Comparison of ENCODE assay signal across 33 cellular contexts in genomic region chr7:29197916-29198315, GRCh38. TPM values are rescaled to one million over a fixed set of nuclear protein-coding genes. Genes with fewer than 3 reads are reported as not detected.
"Had no signal": no experiment of that assay in that cellular context is flagged by ENCODE, and none has a peak within 500 bp of the region (broad histone marks: within the 10 kb centered on the region; RNA-seq: fewer than 3 reads in every experiment).

No MANE protein-coding gene starts in this region.

- H3K27ac Mint-ChIP-seq: activated CD4-positive, alpha-beta memory T cell treated with anti-CD3 and anti-CD28 coated beads, Interleukin-2, amount 10 ng/mL, durations not matched to agents 7 days and 5 days; activated CD4-positive, alpha-beta T cell treated with anti-CD3 and anti-CD28 coated beads, Interleukin-2, amount 10 ng/mL, durations not matched to agents 7 days and 5 days; activated T-helper 17 cell treated with anti-CD3 and anti-CD28 coated beads, Interleukin-2, amount 50 U/mL, for 72 hours; nephron progenitor cell; progenitor cell of endocrine pancreas; stimulated activated memory B cell treated with anti-CD40 and anti-IgM and Interleukin-4, amounts not matched to agents 10 μg/mL and 1 μg/mL and 100 μg/mL, for 72 hours; stimulated activated naive CD8-positive, alpha-beta T cell treated with anti-CD3 and anti-CD28 coated beads, Interleukin-15, amount 100 ng/mL, for 72 hours; WTC11 had no signal

- H3K4me3 Mint-ChIP-seq: activated CD4-positive, alpha-beta memory T cell treated with anti-CD3 and anti-CD28 coated beads, Interleukin-2, amount 10 ng/mL, durations not matched to agents 7 days and 5 days; activated CD4-positive, alpha-beta T cell treated with anti-CD3 and anti-CD28 coated beads, Interleukin-2, amount 10 ng/mL, durations not matched to agents 7 days and 5 days; activated T-cell treated with anti-CD3 and anti-CD28 coated beads, Interleukin-2, amount 50 U/mL, for 4 hours; activated T-helper 17 cell treated with anti-CD3 and anti-CD28 coated beads, Interleukin-2, amount 50 U/mL, for 72 hours; nephron progenitor cell; stimulated activated memory B cell treated with anti-CD40 and anti-IgM and Interleukin-4, amounts not matched to agents 10 μg/mL and 1 μg/mL and 100 μg/mL, for 72 hours; stimulated activated naive CD8-positive, alpha-beta T cell treated with anti-CD3 and anti-CD28 coated beads, Interleukin-15, amount 100 ng/mL, for 72 hours; WTC11 had no signal

- FAIRE-seq: endometrium, islet of Langerhans had no signal

- DNase-seq: activated CD4-positive, alpha-beta memory T cell treated with anti-CD3 and anti-CD28 coated beads, Interleukin-2, amount 10 ng/mL, durations not matched to agents 7 days and 5 days; activated CD4-positive, alpha-beta T cell treated with anti-CD3 and anti-CD28 coated beads for 1 hour; activated CD4-positive, alpha-beta T cell treated with anti-CD3 and anti-CD28 coated beads, Interleukin-2, amount 10 ng/mL, durations not matched to agents 7 days and 5 days; activated CD8-positive, alpha-beta memory T cell treated with anti-CD3 and anti-CD28 coated beads, Interleukin-2, amount 50 U/mL, for 48 hours; activated gamma-delta T cell treated with Interleukin-2 at 50 U/mL for 16 hours; activated naive CD4-positive, alpha-beta T cell treated with anti-CD3 and anti-CD28 coated beads, Interleukin-2, amount 50 U/mL, for 16 hours; activated T-cell treated with anti-CD3 and anti-CD28 coated beads, Interleukin-2, amount 50 U/mL, for 4 hours; amniotic stem cell; cerebellar nuclear complex; colonic mucosa; effector CD8-positive, alpha-beta T cell; esophagus squamous epithelium; foreskin melanocyte; left lung; lower lobe of right lung; mucosa of descending colon; nephron progenitor cell; ovary; stimulated activated CD4-positive, alpha-beta T cell treated with anti-CD3 and anti-CD28 coated beads, Interleukin-12 subunit alpha, Interleukin-12 subunit beta, amount 100 ng/mL, for 4 hours; stimulated activated CD4-positive, alpha-beta T cell treated with anti-CD3 and anti-CD28 coated beads, Interleukin-4, amount 100 ng/mL, for 4 hours; stimulated activated CD8-positive, alpha-beta memory T cell treated with anti-CD3 and anti-CD28 coated beads, Interleukin-4, amount 100 ng/mL, for 48 hours; stimulated activated naive CD8-positive, alpha-beta T cell treated with anti-CD3 and anti-CD28 coated beads, Interleukin-15, amount 100 ng/mL, for 72 hours; substantia nigra; T-helper 2 cell; upper lobe of right lung had no signal

- H3K27me3 ChIP-seq: colonic mucosa, ovary had no signal

- H3K9me3 Mint-ChIP-seq: activated CD4-positive, alpha-beta memory T cell treated with anti-CD3 and anti-CD28 coated beads, Interleukin-2, amount 10 ng/mL, durations not matched to agents 7 days and 5 days; activated CD4-positive, alpha-beta T cell treated with anti-CD3 and anti-CD28 coated beads, Interleukin-2, amount 10 ng/mL, durations not matched to agents 7 days and 5 days; activated T-cell treated with anti-CD3 and anti-CD28 coated beads, Interleukin-2, amount 50 U/mL, for 4 hours; activated T-helper 17 cell treated with anti-CD3 and anti-CD28 coated beads, Interleukin-2, amount 50 U/mL, for 72 hours; nephron progenitor cell; stimulated activated memory B cell treated with anti-CD40 and anti-IgM and Interleukin-4, amounts not matched to agents 10 μg/mL and 1 μg/mL and 100 μg/mL, for 72 hours; stimulated activated naive CD8-positive, alpha-beta T cell treated with anti-CD3 and anti-CD28 coated beads, Interleukin-15, amount 100 ng/mL, for 72 hours; WTC11 had no signal

- ATAC-seq: activated T-cell treated with anti-CD3 and anti-CD28 coated beads, Interleukin-2, amount 50 U/mL, for 4 hours; activated T-helper 17 cell treated with anti-CD3 and anti-CD28 coated beads, Interleukin-2, amount 50 U/mL, for 72 hours; left lung; lower lobe of right lung; mucosa of descending colon; sciatic nerve; stimulated activated memory B cell treated with anti-CD40 and anti-IgM and Interleukin-4, amounts not matched to agents 10 μg/mL and 1 μg/mL and 100 μg/mL, for 72 hours; stimulated activated naive CD8-positive, alpha-beta T cell treated with anti-CD3 and anti-CD28 coated beads, Interleukin-15, amount 100 ng/mL, for 72 hours; upper lobe of right lung; WTC11 had no signal

- H3K4me3 ChIP-seq: colonic mucosa, esophagus squamous epithelium, left lung, lower lobe of right lung, mucosa of descending colon, ovary, skin epidermis, upper lobe of right lung had no signal

- H3K36me3 Mint-ChIP-seq: stimulated activated memory B cell treated with anti-CD40 and anti-IgM and Interleukin-4, amounts not matched to agents 10 μg/mL and 1 μg/mL and 100 μg/mL, for 72 hours; WTC11 had no signal

- H3K36me3 ChIP-seq: colonic mucosa, esophagus squamous epithelium, left lung, lower lobe of right lung, ovary, upper lobe of right lung had no signal

RNA-seq across cellular contexts. Expression of gene CPVL, which starts 51.6 kb away (rescaled TPM):
- total RNA-seq: activated CD4-positive, alpha-beta T cell treated with anti-CD3 and anti-CD28 coated beads, Interleukin-2, amount 10 ng/mL, durations not matched to agents 7 days and 5 days had no signal
